Comparison of ENCODE assay signal across 10 cellular contexts in the genomic region with DNA sequence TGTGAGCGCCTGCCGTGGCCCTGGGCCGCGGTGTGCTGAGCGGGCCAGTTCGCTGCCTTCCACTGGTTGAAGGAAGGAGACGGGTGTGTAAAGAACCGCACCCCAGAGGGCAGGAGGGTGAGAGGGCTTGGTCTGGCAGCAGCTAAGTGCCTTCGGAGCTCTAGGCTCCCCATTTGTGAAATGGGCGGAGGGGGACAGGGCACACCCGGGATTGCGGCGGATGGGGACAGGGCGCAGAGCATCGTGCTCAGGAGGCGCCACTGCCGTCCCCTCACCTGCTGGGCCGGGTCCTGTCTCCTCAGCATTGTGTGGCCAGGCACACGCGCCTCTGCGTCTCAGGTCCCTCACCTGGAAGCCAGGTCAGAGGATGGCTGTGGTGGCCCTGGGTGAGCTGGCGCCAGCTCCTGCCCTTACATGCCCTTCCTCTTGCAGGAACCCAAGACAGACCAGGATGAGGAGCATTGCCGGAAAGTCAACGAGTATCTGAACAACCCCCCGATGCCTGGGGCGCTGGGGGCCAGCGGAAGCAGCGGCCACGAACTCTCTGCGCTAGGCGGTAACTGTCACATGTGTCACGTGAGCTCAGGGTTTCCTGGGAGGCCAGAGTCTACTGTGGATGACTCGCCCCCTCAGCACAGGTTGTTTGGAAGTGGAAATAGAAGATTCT. TPM values are rescaled to one million over a fixed set of nuclear protein-coding genes. Genes with fewer than 3 reads are reported as not detected.
DNase-seq lines count a peak whose midpoint lies in the region.
"Had no signal": no experiment of that assay in that cellular context is flagged by ENCODE, and none has a peak within 500 bp of the region (broad histone marks: within the 10 kb centered on the region; RNA-seq: fewer than 3 reads in every experiment).

No MANE protein-coding gene starts in this region.

- H3K14ac ChIP-seq in trophoblast cell (ENCODE audit: low read length) = no peak overlapping the region

- H3K4me1 Mint-ChIP-seq in activated T-cell treated with anti-CD3 and anti-CD28 coated beads, Interleukin-2, amount 50 U/mL, for 24 hours (ENCODE audit: low read depth) = peaks cover 32% of the 10 kb centered on the region

- H3K9me3 Mint-ChIP-seq in activated T-cell treated with anti-CD3 and anti-CD28 coated beads, Interleukin-2, amount 50 U/mL, for 24 hours = no peaks in the 10 kb centered on the region

- H2AK5ac ChIP-seq in trophoblast cell (ENCODE audit: low read length) = no peak overlapping the region

- no peak overlapping the region for H3K4me3 ChIP-seq in trophoblast cell (ENCODE audit: low read depth, low read length)
- H3K4me3 ChIP-seq in H7 (ENCODE audit: insufficient read depth, low read depth, low read length) = no peak overlapping the region
- H3K4me3 ChIP-seq in Karpas-422 (ENCODE audit: low read length) = no peak overlapping the region

- H3K4ac ChIP-seq in trophoblast cell (ENCODE audit: low read depth, low read length) = peak overlapping the region; percentile 93

- peaks cover 29% of the 10 kb centered on the region for H4K20me1 ChIP-seq in Karpas-422 (ENCODE audit: insufficient read depth, low read depth, low read length)

- no peak overlapping the region for H2BK120ac ChIP-seq in trophoblast cell (ENCODE audit: insufficient read depth, low read length, poor library complexity)

- peaks cover 6 to 9% of the 10 kb centered on the region in 2 experiments for H3K4me1 ChIP-seq in trophoblast cell (ENCODE audit: control insufficient read depth in 1 of 2, insufficient read depth in 2 of 2, low read length in 2 of 2)
- H3K4me1 ChIP-seq in Karpas-422 (ENCODE audit: low read length) = peaks cover 20% of the 10 kb centered on the region

- no peak overlapping the region for H2BK5ac ChIP-seq in trophoblast cell (ENCODE audit: low read depth, low read length, poor library complexity)

- H3K9me3 ChIP-seq in trophoblast cell (ENCODE audit: insufficient read depth, low read depth, low read length) = peaks cover 5% of the 10 kb centered on the region
- no peaks in the 10 kb centered on the region for H3K9me3 ChIP-seq in Karpas-422 (ENCODE audit: low read length)

- DNase-seq in activated T-cell treated with anti-CD3 and anti-CD28 coated beads, Interleukin-2, amount 50 U/mL, for 24 hours = no peak
- no peak for DNase-seq in activated T-cell treated with anti-CD3 and anti-CD28 coated beads, Interleukin-2, amount 50 U/mL, for 48 hours
- DNase-seq in M059J (ENCODE audit: low read depth) = peak; percentile 22
- DNase-seq in dermis blood vessel endothelial cell = peak; percentile 13
- DNase-seq in trophoblast cell = no peak
- no peak for DNase-seq in NAMALWA (ENCODE audit: low spot score)
- no peak for DNase-seq in H7
- no peak for DNase-seq in Karpas-422
- DNase-seq: anterior cingulate cortex, NCI-H69 had no signal

- no peaks in the 10 kb centered on the region for H3K27me3 Mint-ChIP-seq in activated T-cell treated with anti-CD3 and anti-CD28 coated beads, Interleukin-2, amount 50 U/mL, for 24 hours

- H3K18ac ChIP-seq in trophoblast cell (ENCODE audit: low read length) = peak overlapping the region; percentile 21

- H3K27ac ChIP-seq in trophoblast cell (ENCODE audit: low read depth, low read length) = no peak overlapping the region
- no peak overlapping the region for H3K27ac ChIP-seq in Karpas-422 (ENCODE audit: low read length)

- H3K23ac ChIP-seq in trophoblast cell (ENCODE audit: low read length) = no peak overlapping the region

- no peak overlapping the region for H2AFZ ChIP-seq in trophoblast cell (ENCODE audit: insufficient read depth, low read length, poor library complexity)
- no peak overlapping the region for H2AFZ ChIP-seq in Karpas-422 (ENCODE audit: low read length)

- peaks cover 59% of the 10 kb centered on the region for H3K36me3 Mint-ChIP-seq in activated T-cell treated with anti-CD3 and anti-CD28 coated beads, Interleukin-2, amount 50 U/mL, for 24 hours (ENCODE audit: low read depth)

- H4K12ac ChIP-seq in trophoblast cell (ENCODE audit: low read depth, low read length) = no peak overlapping the region

- no peak overlapping the region for H2BK12ac ChIP-seq in trophoblast cell (ENCODE audit: low read length)

- H3K9ac ChIP-seq in trophoblast cell (ENCODE audit: low read length) (no peak overlapping the region), Karpas-422 (ENCODE audit: low read length) (no peak overlapping the region)

- no peak overlapping the region for H4K91ac ChIP-seq in trophoblast cell (ENCODE audit: low read depth, low read length)

- WGBS in trophoblast cell (ENCODE audit: extremely low coverage, insufficient coverage, insufficient read length) = no CpG with 5 or more reads among the region's 33 CpGs

- H3K4me2 ChIP-seq in trophoblast cell (ENCODE audit: low read length) (no peak overlapping the region), Karpas-422 (ENCODE audit: low read depth, low read length, poor library complexity, severe bottlenecking) (no peak overlapping the region)

- no peak overlapping the region for H4K8ac ChIP-seq in trophoblast cell (ENCODE audit: low read depth, low read length)

- peak overlapping the region; percentile 95 for H3K4me3 Mint-ChIP-seq in activated T-cell treated with anti-CD3 and anti-CD28 coated beads, Interleukin-2, amount 50 U/mL, for 24 hours

- H3K27me3 ChIP-seq in trophoblast cell (ENCODE audit: insufficient read depth, low read length) (no peaks in the 10 kb centered on the region), H7 (ENCODE audit: control insufficient read depth, insufficient read depth, low read length) (no peaks in the 10 kb centered on the region), Karpas-422 (ENCODE audit: low read length) (no peaks in the 10 kb centered on the region)

- H3K79me2 ChIP-seq in trophoblast cell (ENCODE audit: control insufficient read depth, insufficient read depth, low read length, poor library complexity) (peaks cover 27% of the 10 kb centered on the region), Karpas-422 (ENCODE audit: low read length) (peaks cover 31% of the 10 kb centered on the region)

- peaks cover 67 to 70% of the 10 kb centered on the region in 2 experiments for H3K36me3 ChIP-seq in trophoblast cell (ENCODE audit: control insufficient read depth in 1 of 2, insufficient read depth in 2 of 2, low read length in 2 of 2)
- H3K36me3 ChIP-seq in H7 (replicated peaks; ENCODE audit: control insufficient read depth, insufficient read depth, low read length) = peaks cover 39% of the 10 kb centered on the region
- no peaks in the 10 kb centered on the region; the same call in 1 of the 2 replicates for H3K36me3 ChIP-seq in Karpas-422 (ENCODE audit: insufficient read depth, low read length)

- peaks cover 11% of the 10 kb centered on the region for H3K79me1 ChIP-seq in trophoblast cell (ENCODE audit: low read length)

- peak overlapping the region; percentile 85 for H3K27ac Mint-ChIP-seq in activated T-cell treated with anti-CD3 and anti-CD28 coated beads, Interleukin-2, amount 50 U/mL, for 24 hours

- no peaks in the 10 kb centered on the region for H3K9me2 ChIP-seq in Karpas-422 (replicated peaks; ENCODE audit: insufficient read depth, low read length)

RNA-seq across cellular contexts. Expression of a gene that starts 3.1 kb away (rescaled TPM):
- total RNA-seq in M059J (2014; rRNA removed; shearing (Covaris generic)) = 235 and 272 TPM in 2 replicates
- 130 and 158 TPM in 2 replicates for total RNA-seq in dermis blood vessel endothelial cell
- polyA plus RNA-seq in trophoblast cell (2013) = 164 and 175 TPM in 2 replicates
- total RNA-seq in H7 (2014; rRNA removed; shearing (Covaris generic)) = 224 and 290 TPM in 2 replicates
- 53.5 and 109 TPM in 2 replicates for total RNA-seq in Karpas-422 (2014; rRNA removed; shearing (Covaris generic); ENCODE audit: low replicate concordance)

Comparison
In these comparisons a context has a peak if more than half of its experiments do, and no peak if none do; other contexts are left out.
1. DNase-seq: peak in M059J (single experiment) and dermis blood vessel endothelial cell (single experiment); none in activated T-cell treated with anti-CD3 and anti-CD28 coated beads, Interleukin-2, amount 50 U/mL, for 24 hours (single experiment), activated T-cell treated with anti-CD3 and anti-CD28 coated beads, Interleukin-2, amount 50 U/mL, for 48 hours (0 of 2), trophoblast cell (0 of 2), NAMALWA (single experiment), H7 (single experiment) and Karpas-422 (single experiment).